Comparison of ENCODE assay signal across 16 cellular contexts in the genomic region with DNA sequence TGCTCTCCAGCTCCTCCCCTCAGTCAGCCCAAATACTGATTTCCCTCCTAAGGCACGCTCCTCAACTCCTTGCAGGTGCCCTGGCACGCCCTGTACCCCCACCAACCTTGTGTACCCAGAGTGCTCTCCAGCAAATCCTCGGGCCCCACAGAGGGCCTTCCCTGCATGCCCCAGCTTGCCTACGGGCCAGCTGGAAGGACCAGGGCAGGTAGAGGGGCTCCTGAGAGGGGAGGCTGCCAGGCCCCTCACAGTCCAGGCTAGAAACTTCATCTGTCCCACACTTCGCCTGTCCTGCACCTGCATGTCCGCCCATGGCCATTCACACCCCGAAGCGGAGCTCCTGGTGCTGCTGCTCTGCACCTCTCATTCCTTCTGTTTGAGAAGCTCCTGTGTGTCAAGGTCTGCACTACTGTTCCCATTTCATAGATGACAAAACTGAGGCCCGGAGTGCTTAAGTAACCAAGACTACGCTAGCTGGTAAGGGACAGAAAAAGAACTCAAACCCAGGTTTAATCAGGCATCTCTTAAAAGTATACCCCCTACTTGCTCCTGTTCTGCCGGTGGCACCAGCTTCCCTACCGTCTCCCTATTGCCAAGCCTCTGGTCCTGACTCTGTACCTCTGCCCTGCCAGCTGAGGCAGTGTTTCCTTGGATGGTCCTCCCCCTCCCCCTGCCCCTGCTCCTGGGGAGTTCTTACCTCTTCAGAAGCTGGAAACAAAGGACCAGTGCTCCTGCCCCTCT. TPM values are rescaled to one million over a fixed set of nuclear protein-coding genes. Genes with fewer than 3 reads are reported as not detected.
DNase-seq lines count a peak whose midpoint lies in the region; ATAC-seq, FAIRE-seq and TF ChIP-seq lines count a peak whose summit lies in the region.
"Had no signal": no experiment of that assay in that cellular context is flagged by ENCODE, and none has a peak within 500 bp of the region (broad histone marks: within the 10 kb centered on the region; RNA-seq: fewer than 3 reads in every experiment).

No MANE protein-coding gene starts in this region.

- no peak for FAIRE-seq in K562 (lab: Jason Lieb, UNC)

- intact Hi-C loops in activated CD4-positive, alpha-beta T cell treated with anti-CD3 and anti-CD28 coated beads, Interleukin-2, amount 10 ng/mL, durations not matched to agents 24 days and 14 days (cut with micrococcal nuclease), result no loop called here
- intact Hi-C loops in K562 (cut with micrococcal nuclease), result no loop called here

- no peaks in the 10 kb centered on the region for H3K9me3 Mint-ChIP-seq in activated CD4-positive, alpha-beta T cell treated with anti-CD3 and anti-CD28 coated beads, Interleukin-2, amount 10 ng/mL, durations not matched to agents 24 days and 14 days
- no peaks in the 10 kb centered on the region for H3K9me3 Mint-ChIP-seq in activated CD4-positive, alpha-beta T cell treated with anti-CD3 and anti-CD28 coated beads, Interleukin-2, amount 10 ng/mL, durations not matched to agents 7 days and 5 days
- H3K9me3 Mint-ChIP-seq in osteocyte (ENCODE audit: unreplicated experiment) (no peaks in the 10 kb centered on the region), chondrocyte (ENCODE audit: low read depth) (no peaks in the 10 kb centered on the region)

- ATAC-seq in K562 (no peak), GM19467 (IDR thresholded peaks at IDR 0.05; ENCODE audit: unreplicated experiment) (no peak)

- in situ Hi-C loops in K562 (cut with MboI), result no loop called here

- H3K36me3 ChIP-seq in BE2C, result no peaks in the 10 kb centered on the region
- H3K36me3 ChIP-seq in K562 (ENCODE audit: control insufficient read depth, insufficient read depth, low read length), result peaks cover 7% of the 10 kb centered on the region; the same call in 1 of the 3 replicates
- H3K36me3 ChIP-seq: HAP-1 had no signal

- H3K4me3 ChIP-seq in BE2C (ENCODE audit: low read depth, low read length) (no peak overlapping the region), K562 (no peak overlapping the region)
- H3K4me3 ChIP-seq: HAP-1 had no signal

- TF ChIP-seq EP300 in K562 (IDR thresholded peaks at IDR 0.05; ENCODE audit: low read length), result no peak

- no peak for DNase-seq in activated CD4-positive, alpha-beta T cell treated with anti-CD3 and anti-CD28 coated beads, Interleukin-2, amount 10 ng/mL, durations not matched to agents 24 days and 14 days
- no peak for DNase-seq in activated CD4-positive, alpha-beta T cell treated with anti-CD3 and anti-CD28 coated beads, Interleukin-2, amount 10 ng/mL, durations not matched to agents 7 days and 5 days
- peak; percentile 1 for DNase-seq in BE2C
- no peak for DNase-seq in K562 (ENCODE audit: extremely low read depth in 1 of 4, low spot score in 3 of 4)
- DNase-seq in osteocyte (ENCODE audit: extremely low spot score, unreplicated experiment), result peak; percentile 71
- no peak for DNase-seq in T-helper 2 cell
- DNase-seq in chondrocyte (ENCODE audit: low spot score), result no peak
- DNase-seq: C1 segment of cervical spinal cord, MV-4-11, NCI-H1417 treated with DMSO at 0.1 percent for 48 hours, NCI-H2029, NCI-H524 had no signal

- H3K4me1 ChIP-seq in BE2C, result no peaks in the 10 kb centered on the region
- H3K4me1 ChIP-seq in K562 (replicated peaks in 1 of 2; ENCODE audit: control insufficient read depth in 2 of 2, insufficient read depth in 2 of 2, low read length in 2 of 2), result no peaks in the 10 kb centered on the region
- H3K4me1 ChIP-seq: HAP-1 had no signal

- CTCF ChIA-PET in activated CD4-positive, alpha-beta T cell treated with anti-CD3 and anti-CD28 coated beads, Interleukin-2, amount 10 ng/mL, durations not matched to agents 7 days and 5 days (lab: Charles Lee), result no interaction called here
- CTCF ChIA-PET in K562 (lab: Yijun Ruan, JAX; ENCODE audit: low intra/inter-chr PET ratio), result no interaction called here

- TF ChIP-seq RAD21 in K562 (CRISPR knock-in tag; conservative IDR thresholded peaks at IDR 0.05 in 1 of 2, IDR thresholded peaks at IDR 0.05 in 1 of 2), result no peak

- H2AFZ ChIP-seq in K562 (ENCODE audit: low read depth, low read length), result no peak overlapping the region

- no peaks in the 10 kb centered on the region for H3K9me3 ChIP-seq in BE2C
- H3K9me3 ChIP-seq in K562 (replicated peaks; ENCODE audit: control insufficient read depth, insufficient read depth, low read depth, low read length), result no peaks in the 10 kb centered on the region
- H3K9me3 ChIP-seq: HAP-1 had no signal

- no peak overlapping the region for H3K4me2 ChIP-seq in K562 (ENCODE audit: insufficient read depth, low read length)

- H3K9me1 ChIP-seq in K562 (ENCODE audit: control insufficient read depth, insufficient read depth, low read length), result no peaks in the 10 kb centered on the region

- no peaks in the 10 kb centered on the region for H3K4me1 Mint-ChIP-seq in activated CD4-positive, alpha-beta T cell treated with anti-CD3 and anti-CD28 coated beads, Interleukin-2, amount 10 ng/mL, durations not matched to agents 24 days and 14 days
- no peaks in the 10 kb centered on the region for H3K4me1 Mint-ChIP-seq in activated CD4-positive, alpha-beta T cell treated with anti-CD3 and anti-CD28 coated beads, Interleukin-2, amount 10 ng/mL, durations not matched to agents 7 days and 5 days
- H3K4me1 Mint-ChIP-seq in osteocyte (ENCODE audit: unreplicated experiment) (peaks cover 1% of the 10 kb centered on the region), chondrocyte (ENCODE audit: low read depth) (no peaks in the 10 kb centered on the region)

- POLR2A ChIA-PET in activated CD4-positive, alpha-beta T cell treated with anti-CD3 and anti-CD28 coated beads, Interleukin-2, amount 10 ng/mL, durations not matched to agents 7 days and 5 days (lab: Charles Lee), result no interaction called here
- POLR2A ChIA-PET in K562 (lab: Yijun Ruan, JAX), result interaction anchor here (0.6 kb wide), 1 partner anchor 520 kb away, joined by 6 read pairs; no protein-coding TSS in a partner anchor

- H3K36me3 Mint-ChIP-seq in activated CD4-positive, alpha-beta T cell treated with anti-CD3 and anti-CD28 coated beads, Interleukin-2, amount 10 ng/mL, durations not matched to agents 24 days and 14 days (ENCODE audit: low read depth), result peaks cover 4% of the 10 kb centered on the region
- H3K36me3 Mint-ChIP-seq in activated CD4-positive, alpha-beta T cell treated with anti-CD3 and anti-CD28 coated beads, Interleukin-2, amount 10 ng/mL, durations not matched to agents 7 days and 5 days (ENCODE audit: low read depth), result peaks cover 1% of the 10 kb centered on the region
- H3K36me3 Mint-ChIP-seq in osteocyte (ENCODE audit: unreplicated experiment) (peaks cover 13% of the 10 kb centered on the region), chondrocyte (ENCODE audit: low read depth) (peaks cover 16% of the 10 kb centered on the region)

- no peak overlapping the region for H3K27ac ChIP-seq in K562 (ENCODE audit: extremely low read depth, low read depth, low read length)

- 94% methylated on average over 9 of the region's 12 CpGs for WGBS in K562 (ENCODE audit: insufficient coverage, low coverage, missing lambda C conversion rate)

- H3K9ac ChIP-seq in K562 (ENCODE audit: insufficient read depth in 1 of 2, low read depth in 2 of 2, low read length in 2 of 2), result no peak overlapping the region

- TF ChIP-seq CTCF in BE2C (IDR thresholded peaks at IDR 0.05; ENCODE audit: low read depth, low read length), result no peak
- TF ChIP-seq CTCF in K562 (IDR thresholded peaks at IDR 0.05 in 2 of 3, conservative IDR thresholded peaks at IDR 0.05 in 1 of 3; ENCODE audit: insufficient read depth in 2 of 3, low read depth in 1 of 3, low read length in 3 of 3), result no peak
- TF ChIP-seq CTCF in osteocyte (IDR thresholded peaks at IDR 0.05), result no peak
- no peak for TF ChIP-seq CTCF in chondrocyte (IDR thresholded peaks at IDR 0.05)

- no peak overlapping the region for H3K4me3 Mint-ChIP-seq in activated CD4-positive, alpha-beta T cell treated with anti-CD3 and anti-CD28 coated beads, Interleukin-2, amount 10 ng/mL, durations not matched to agents 24 days and 14 days
- no peak overlapping the region for H3K4me3 Mint-ChIP-seq in activated CD4-positive, alpha-beta T cell treated with anti-CD3 and anti-CD28 coated beads, Interleukin-2, amount 10 ng/mL, durations not matched to agents 7 days and 5 days
- H3K4me3 Mint-ChIP-seq in osteocyte (ENCODE audit: unreplicated experiment) (no peak overlapping the region), chondrocyte (ENCODE audit: unreplicated experiment) (no peak overlapping the region)

- no TSS peak for BruUV-seq in K562 (replicated peaks; lab: Mats Ljungman, UMichigan)

- H3K27me3 ChIP-seq in BE2C (no peaks in the 10 kb centered on the region), K562 (ENCODE audit: control insufficient read depth in 2 of 2, insufficient read depth in 2 of 2, low read length in 2 of 2) (no peaks in the 10 kb centered on the region)

- H3K27me3 Mint-ChIP-seq in activated CD4-positive, alpha-beta T cell treated with anti-CD3 and anti-CD28 coated beads, Interleukin-2, amount 10 ng/mL, durations not matched to agents 24 days and 14 days, result no peaks in the 10 kb centered on the region
- H3K27me3 Mint-ChIP-seq in activated CD4-positive, alpha-beta T cell treated with anti-CD3 and anti-CD28 coated beads, Interleukin-2, amount 10 ng/mL, durations not matched to agents 7 days and 5 days, result no peaks in the 10 kb centered on the region
- no peaks in the 10 kb centered on the region for H3K27me3 Mint-ChIP-seq in osteocyte (ENCODE audit: unreplicated experiment)
- no peaks in the 10 kb centered on the region for H3K27me3 Mint-ChIP-seq in chondrocyte (ENCODE audit: low read depth)

- no peak for TF ChIP-seq POLR2A in K562 (conservative IDR thresholded peaks at IDR 0.05)

- H4K20me1 ChIP-seq in K562 (replicated peaks; ENCODE audit: control insufficient read depth, insufficient read depth, low read length), result no peaks in the 10 kb centered on the region

- no peaks in the 10 kb centered on the region for H3K79me2 ChIP-seq in K562 (ENCODE audit: control insufficient read depth, insufficient read depth, low read length)

- peak overlapping the region; percentile 60 for H3K27ac Mint-ChIP-seq in activated CD4-positive, alpha-beta T cell treated with anti-CD3 and anti-CD28 coated beads, Interleukin-2, amount 10 ng/mL, durations not matched to agents 24 days and 14 days
- H3K27ac Mint-ChIP-seq in activated CD4-positive, alpha-beta T cell treated with anti-CD3 and anti-CD28 coated beads, Interleukin-2, amount 10 ng/mL, durations not matched to agents 7 days and 5 days, result no peak overlapping the region
- H3K27ac Mint-ChIP-seq in osteocyte (ENCODE audit: unreplicated experiment) (no peak overlapping the region), chondrocyte (ENCODE audit: unreplicated experiment) (no peak overlapping the region)

RNA-seq across cellular contexts. Expression of gene ZXDC, which starts 35.6 kb away (rescaled TPM):
- 29.2 and 29.4 TPM in 2 replicates for total RNA-seq in activated CD4-positive, alpha-beta T cell treated with anti-CD3 and anti-CD28 coated beads, Interleukin-2, amount 10 ng/mL, durations not matched to agents 24 days and 14 days
- total RNA-seq in activated CD4-positive, alpha-beta T cell treated with anti-CD3 and anti-CD28 coated beads, Interleukin-2, amount 10 ng/mL, durations not matched to agents 7 days and 5 days, result 10 to 100 TPM; 27.8 to 28.2 TPM
- polyA plus RNA-seq in BE2C (2012; ENCODE audit: insufficient read depth, insufficient read length, low read depth), result 27.0 TPM
- total RNA-seq in K562 (2011; cell fraction: chromatin; rRNA removed; ENCODE audit: low replicate concordance), result 35.8 and 48.6 TPM in 2 replicates
- 26.0 and 27.4 TPM in 2 replicates for total RNA-seq in K562 (2011; cell fraction: nucleolus; rRNA removed)
- 29.9 and 33.1 TPM in 2 replicates for total RNA-seq in K562 (2011; cell fraction: nucleoplasm; rRNA removed)
- total RNA-seq in K562 (2014; rRNA removed) (9.8 and 12.2 TPM in 2 replicates), K562 (2014; rRNA removed; fragmentation: Illumina TruSeq; extraction: Trizol) (5.9 and 6.1 TPM in 2 replicates), K562 (2015; rRNA removed; fragmentation: Illumina TruSeq; extraction: Trizol) (7.0 and 7.6 TPM in 2 replicates), K562 (2021) (12.8 and 13.4 TPM in 2 replicates), osteocyte (30.7 and 31.8 TPM in 2 replicates), chondrocyte (26.3 to 29.7 TPM (median 26.6 TPM) in 3 replicates)
- polyA plus RNA-seq in K562 (2011; rRNA removed) (6.9 and 9.5 TPM in 2 replicates), K562 (2014; fragmentation: Illumina TruSeq; extraction: Trizol) (7.5 and 8.6 TPM in 2 replicates), K562 (2014; fragmentation: Nextera tagmentation; extraction: Ambion mirVana) (under 1 TPM; 0.59 to 0.65 TPM), K562 (2014; rRNA removed) (7.3 and 8.0 TPM in 2 replicates)
- polyA plus RNA-seq in K562 (2011; cell fraction: cytosol; rRNA removed), result 9.3 and 9.4 TPM in 2 replicates
- polyA plus RNA-seq in K562 (2011; cell fraction: nucleus; rRNA removed), result 23.7 and 30.8 TPM in 2 replicates
- polyA plus RNA-seq in K562 (2012), result 6.2 and 12.2 TPM in 2 replicates
- polyA minus RNA-seq in K562 (2011; rRNA and poly(A)+ RNA removed), result 10.4 and 11.4 TPM in 2 replicates
- 9.3 and 13.4 TPM in 2 replicates for polyA minus RNA-seq in K562 (2011; cell fraction: cytosol; rRNA and poly(A)+ RNA removed)
- 15.3 and 19.2 TPM in 2 replicates for polyA minus RNA-seq in K562 (2011; cell fraction: nucleus; rRNA and poly(A)+ RNA removed)

RNA-seq across cellular contexts. Expression of gene CFAP100, which starts 45.4 kb away (rescaled TPM):
- not detected in 2 replicates for total RNA-seq in activated CD4-positive, alpha-beta T cell treated with anti-CD3 and anti-CD28 coated beads, Interleukin-2, amount 10 ng/mL, durations not matched to agents 24 days and 14 days
- total RNA-seq in activated CD4-positive, alpha-beta T cell treated with anti-CD3 and anti-CD28 coated beads, Interleukin-2, amount 10 ng/mL, durations not matched to agents 7 days and 5 days, result not detected
- polyA plus RNA-seq in BE2C (2012; ENCODE audit: insufficient read depth, insufficient read length, low read depth), result not detected
- total RNA-seq in K562 (2011; cell fraction: chromatin; rRNA removed; ENCODE audit: low replicate concordance), result not detected in 2 replicates
- not detected in 2 replicates for total RNA-seq in K562 (2011; cell fraction: nucleolus; rRNA removed)
- total RNA-seq in K562 (2011; cell fraction: nucleoplasm; rRNA removed), result not detected in 2 replicates
- total RNA-seq in K562 (2014; rRNA removed) (not detected in 2 replicates), K562 (2014; rRNA removed; fragmentation: Illumina TruSeq; extraction: Trizol) (not detected in 2 replicates), K562 (2015; rRNA removed; fragmentation: Illumina TruSeq; extraction: Trizol) (not detected in 2 replicates), K562 (2021) (not detected in 2 replicates), osteocyte (not detected in 2 replicates), chondrocyte (not detected in 3 replicates)
- polyA plus RNA-seq in K562 (2011; rRNA removed) (not detected in 2 replicates), K562 (2014; fragmentation: Illumina TruSeq; extraction: Trizol) (not detected in 2 replicates), K562 (2014; fragmentation: Nextera tagmentation; extraction: Ambion mirVana) (not detected), K562 (2014; rRNA removed) (not detected in 2 replicates)
- polyA plus RNA-seq in K562 (2011; cell fraction: cytosol; rRNA removed), result not detected in 2 replicates
- not detected in 2 replicates for polyA plus RNA-seq in K562 (2011; cell fraction: nucleus; rRNA removed)
- not detected in 2 replicates for polyA plus RNA-seq in K562 (2012)
- polyA minus RNA-seq in K562 (2011; rRNA and poly(A)+ RNA removed), result not detected in 2 replicates
- polyA minus RNA-seq in K562 (2011; cell fraction: cytosol; rRNA and poly(A)+ RNA removed), result not detected in 2 replicates
- polyA minus RNA-seq in K562 (2011; cell fraction: nucleus; rRNA and poly(A)+ RNA removed), result not detected in 2 replicates
- total RNA-seq: A172, LHCN-M2 had no signal

Comparison
In these comparisons a context has a peak if more than half of its experiments do, and no peak if none do; other contexts are left out.
1. DNase-seq: peak in BE2C (single experiment) and osteocyte (single experiment); none in activated CD4-positive, alpha-beta T cell treated with anti-CD3 and anti-CD28 coated beads, Interleukin-2, amount 10 ng/mL, durations not matched to agents 24 days and 14 days (single experiment), activated CD4-positive, alpha-beta T cell treated with anti-CD3 and anti-CD28 coated beads, Interleukin-2, amount 10 ng/mL, durations not matched to agents 7 days and 5 days (single experiment), K562 (0 of 4), T-helper 2 cell (0 of 5) and chondrocyte (single experiment).